In genomic region chr5:2471152-2471879, GRCh38 we compare ENCODE assay signal across 9 cellular contexts.
"Had no signal": no experiment of that assay in that cellular context is flagged by ENCODE, and none has a peak within 500 bp of the region (broad histone marks: within the 10 kb centered on the region; RNA-seq: fewer than 3 reads in every experiment).

No MANE protein-coding gene starts in this region.

- H3K27ac Mint-ChIP-seq: GM23338, H9 had no signal

- H3K4me2 ChIP-seq: GM23338 had no signal

- H3K4me3 Mint-ChIP-seq: GM23338, H9 had no signal

- H2AFZ ChIP-seq: GM23338 had no signal

- ATAC-seq: GM23338, K562 had no signal

- FAIRE-seq: H1, H54, K562 had no signal

- H3K4me3 ChIP-seq: GM23338, K562 had no signal

- DNase-seq: H9, HCEC 1CT, IMR-90, KG1 had no signal

- H3K27ac ChIP-seq: HL-60 had no signal
